13 cellular contexts compared by ENCODE assay signal in the genomic region with DNA sequence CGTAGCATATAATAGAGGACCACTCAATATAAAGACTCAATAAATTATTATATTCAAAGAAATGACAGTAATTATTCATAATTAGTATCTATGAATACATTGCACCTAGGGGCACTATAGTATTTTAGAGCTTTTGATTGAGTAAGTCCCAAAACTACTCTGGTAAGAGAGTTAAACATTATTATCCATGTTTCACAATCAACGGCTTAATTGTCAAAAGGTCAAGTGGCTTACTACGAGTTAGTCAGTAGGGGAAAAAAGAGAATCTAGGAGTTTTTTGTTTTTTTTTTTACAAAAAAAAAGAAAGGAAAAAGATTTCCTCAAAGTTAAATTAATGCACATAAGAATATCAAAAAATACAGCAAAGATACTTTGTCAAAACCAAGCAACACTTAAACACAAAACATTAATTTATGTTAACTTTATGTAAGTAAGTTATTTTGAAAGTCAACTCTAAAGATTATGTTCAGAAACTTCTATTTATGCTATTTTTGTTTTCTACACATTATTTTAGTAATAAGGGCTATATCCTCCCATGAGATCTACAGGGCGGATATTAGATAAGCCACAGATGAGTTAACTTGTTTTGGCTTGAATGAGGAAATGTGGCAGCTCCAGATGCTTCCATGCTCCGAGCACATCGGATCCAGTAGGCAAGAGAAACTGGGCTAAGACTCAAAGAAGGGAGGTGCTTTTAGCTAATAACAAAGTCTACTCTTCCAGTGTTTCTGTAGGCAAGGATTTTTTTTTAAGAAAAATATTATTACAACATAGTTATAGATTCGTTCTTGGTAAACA. TPM values are rescaled to one million over a fixed set of nuclear protein-coding genes. Genes with fewer than 3 reads are reported as not detected.
DNase-seq lines count a peak whose midpoint lies in the region; ATAC-seq, FAIRE-seq and TF ChIP-seq lines count a peak whose summit lies in the region.
"Had no signal": no experiment of that assay in that cellular context is flagged by ENCODE, and none has a peak within 500 bp of the region (broad histone marks: within the 10 kb centered on the region; RNA-seq: fewer than 3 reads in every experiment).

No MANE protein-coding gene starts in this region.

- no peak overlapping the region for H3K4me3 Mint-ChIP-seq in activated naive CD4-positive, alpha-beta T cell treated with anti-CD3 and anti-CD28 coated beads, Interleukin-2, amount 10 ng/mL, durations not matched to agents 7 days and 5 days
- H3K4me3 Mint-ChIP-seq in H9 (no peak overlapping the region), HFFc6 (no peak overlapping the region)
- H3K4me3 Mint-ChIP-seq: activated T-cell treated with anti-CD3 and anti-CD28 coated beads, Interleukin-2, amount 50 U/mL, for 24 hours; stimulated activated naive CD8-positive, alpha-beta T cell treated with anti-CD3 and anti-CD28 coated beads, Interleukin-15, Interleukin-2, amounts not matched to agents 100 ng/mL and 50 ng/mL, for 24 hours had no signal

- H2BK20ac ChIP-seq in IMR-90 (ENCODE audit: low read depth, low read length) (no peak overlapping the region), H9 (ENCODE audit: low read depth, low read length, poor library complexity, severe bottlenecking) (no peak overlapping the region)

- H3K4me2 ChIP-seq in IMR-90 (ENCODE audit: low read depth, low read length) = peak overlapping the region; percentile 40
- no peak overlapping the region for H3K4me2 ChIP-seq in H9 (ENCODE audit: insufficient read depth, insufficient read length, low read length)

- CTCF ChIA-PET in IMR-90 (lab: Yijun Ruan, JAX) = interaction anchor here (0.7 to 0.9 kb wide), 2 partner anchors 24 to 63 kb away, joined by 3 read pairs; no protein-coding TSS in a partner anchor
- CTCF ChIA-PET in activated naive CD4-positive, alpha-beta T cell treated with anti-CD3 and anti-CD28 coated beads, Interleukin-2, amount 10 ng/mL, durations not matched to agents 7 days and 5 days (lab: Charles Lee) = no interaction called here

- H3K79me1 ChIP-seq in IMR-90 (ENCODE audit: low read depth in 1 of 2, low read length in 2 of 2) (no peaks in the 10 kb centered on the region), H9 (ENCODE audit: insufficient read depth, low read depth, low read length, poor library complexity, severe bottlenecking) (no peaks in the 10 kb centered on the region)

- no peak overlapping the region for H2BK120ac ChIP-seq in IMR-90 (ENCODE audit: low read depth, low read length)
- H2BK120ac ChIP-seq in H9 (ENCODE audit: low read depth, low read length, poor library complexity, severe bottlenecking) = no peak overlapping the region

- dilution Hi-C loops in IMR-90 (cut with HindIII; ENCODE audit: low sequenced_read_pairs, unreplicated experiment) = no loop called here

- H4K5ac ChIP-seq in IMR-90 (ENCODE audit: low read depth, low read length) = no peak overlapping the region
- no peak overlapping the region for H4K5ac ChIP-seq in H9 (ENCODE audit: insufficient read length, low read depth, low read length)

- no peak for TF ChIP-seq EP300 in sigmoid colon (IDR thresholded peaks at IDR 0.05)

- H2AK9ac ChIP-seq in IMR-90 (replicated peaks; ENCODE audit: low read depth, low read length, poor library complexity) = no peak overlapping the region

- H3K14ac ChIP-seq in IMR-90 (replicated peaks; ENCODE audit: low read depth, low read length) (no peak overlapping the region), H9 (ENCODE audit: insufficient read depth, low read length) (no peak overlapping the region)

- H3K23ac ChIP-seq in IMR-90 (ENCODE audit: low read depth, low read length) (no peak overlapping the region), H9 (ENCODE audit: insufficient read length, low read depth, low read length) (no peak overlapping the region)

- H3K9me3 ChIP-seq in IMR-90 (ENCODE audit: control insufficient read depth, insufficient read depth, low read length) (no peaks in the 10 kb centered on the region), left ventricle myocardium inferior (replicated peaks) (no peaks in the 10 kb centered on the region), sigmoid colon (no peaks in the 10 kb centered on the region), H9 (ENCODE audit: control insufficient read depth, low read depth, low read length) (no peaks in the 10 kb centered on the region)
- H3K9me3 ChIP-seq: SJCRH30 had no signal

- ATAC-seq in IMR-90 (ENCODE audit: low read depth) = no peak

- no peak overlapping the region for H2BK12ac ChIP-seq in H9 (ENCODE audit: insufficient read length, low read depth, low read length)

- H3K27me3 ChIP-seq in IMR-90 (ENCODE audit: control insufficient read depth, insufficient read depth, low read length) (no peaks in the 10 kb centered on the region), left ventricle myocardium inferior (ENCODE audit: low read depth) (no peaks in the 10 kb centered on the region), sigmoid colon (no peaks in the 10 kb centered on the region), H9 (ENCODE audit: insufficient read depth, low read length) (no peaks in the 10 kb centered on the region)

- H3K27ac ChIP-seq in IMR-90 (ENCODE audit: insufficient read depth, low read length) (no peak overlapping the region), left ventricle myocardium inferior (replicated peaks) (peak overlapping the region; percentile 74), sigmoid colon (peak overlapping the region in 3 of 4 donors; percentile 4 to 50 (median 29)), H9 (ENCODE audit: insufficient read length, low read depth, low read length) (no peak overlapping the region)
- H3K27ac ChIP-seq: SJCRH30 had no signal

- H3K4ac ChIP-seq in IMR-90 (ENCODE audit: low read depth, low read length) (no peak overlapping the region), H9 (ENCODE audit: low read depth, low read length) (no peak overlapping the region)

- H2BK15ac ChIP-seq in IMR-90 (ENCODE audit: low read depth, low read length) (no peak overlapping the region), H9 (ENCODE audit: low read depth, low read length) (no peak overlapping the region)

- POLR2A ChIA-PET in IMR-90 (lab: Charles Lee; ENCODE audit: unreplicated experiment) = no interaction called here

- H3T11ph ChIP-seq in H9 (ENCODE audit: low read length) = no peak overlapping the region

- H3K23me2 ChIP-seq in H9 (ENCODE audit: insufficient read length, low read depth, low read length, poor library complexity, severe bottlenecking) = no peaks in the 10 kb centered on the region

- H4K8ac ChIP-seq in IMR-90 (ENCODE audit: low read depth in 2 of 2, low read length in 2 of 2) (no peak overlapping the region), H9 (replicated peaks; ENCODE audit: insufficient read length, low read depth, low read length) (no peak overlapping the region)

- no peak for TF ChIP-seq RAD21 in IMR-90 (IDR thresholded peaks at IDR 0.05; ENCODE audit: low read length)

- no peaks in the 10 kb centered on the region for H3K79me2 ChIP-seq in H9 (ENCODE audit: insufficient read depth, low read length)

- H2AK5ac ChIP-seq in IMR-90 (ENCODE audit: low read depth, low read length) (no peak overlapping the region), H9 (ENCODE audit: insufficient read length, low read length) (no peak overlapping the region)

- WGBS in IMR-90 (ENCODE audit: extremely low coverage in 2 of 2, insufficient read length in 1 of 2), 2 experiments = no CpG with 5 or more reads among the region's 7 CpGs
- WGBS in sigmoid colon, 2 donors = 61 to 70% methylated on average over 7 of the region's 7 CpGs
- WGBS in H9 (ENCODE audit: extremely low coverage, insufficient read length, low lambda C conversion rate) = no CpG with 5 or more reads among the region's 7 CpGs

- H3K56ac ChIP-seq in IMR-90 (ENCODE audit: extremely low read depth, insufficient read depth, low read length) = no peak overlapping the region
- no peak overlapping the region for H3K56ac ChIP-seq in H9 (ENCODE audit: insufficient read length, low read depth, low read length)

- no peak overlapping the region for H4K91ac ChIP-seq in IMR-90 (ENCODE audit: insufficient read depth, low read depth, low read length)
- H4K91ac ChIP-seq in H9 (ENCODE audit: insufficient read length, low read depth, low read length) = no peak overlapping the region

- H3K4me1 Mint-ChIP-seq in activated naive CD4-positive, alpha-beta T cell treated with anti-CD3 and anti-CD28 coated beads, Interleukin-2, amount 10 ng/mL, durations not matched to agents 7 days and 5 days = no peaks in the 10 kb centered on the region
- no peaks in the 10 kb centered on the region for H3K4me1 Mint-ChIP-seq in H9
- H3K4me1 Mint-ChIP-seq in HFFc6 (ENCODE audit: low read depth) = peaks cover 18% of the 10 kb centered on the region

- H3K27me3 Mint-ChIP-seq in activated naive CD4-positive, alpha-beta T cell treated with anti-CD3 and anti-CD28 coated beads, Interleukin-2, amount 10 ng/mL, durations not matched to agents 7 days and 5 days = peaks cover 22% of the 10 kb centered on the region
- H3K27me3 Mint-ChIP-seq in H9 (ENCODE audit: low read depth) (no peaks in the 10 kb centered on the region), HFFc6 (ENCODE audit: insufficient read depth) (peaks cover 6% of the 10 kb centered on the region; the same call in 1 of the 2 replicates)

- H3K9me1 ChIP-seq in IMR-90 (ENCODE audit: insufficient read depth, low read length) = no peaks in the 10 kb centered on the region

- H3K36me3 ChIP-seq in IMR-90 (ENCODE audit: control insufficient read depth, insufficient read depth, low read length) (no peaks in the 10 kb centered on the region), left ventricle myocardium inferior (no peaks in the 10 kb centered on the region), sigmoid colon (no peaks in the 10 kb centered on the region)
- H3K36me3 ChIP-seq: SJCRH30 had no signal

- H2BK5ac ChIP-seq in IMR-90 (ENCODE audit: low read depth, low read length, poor library complexity, severe bottlenecking) (no peak overlapping the region), H9 (ENCODE audit: insufficient read length, low read length) (no peak overlapping the region)

- H3K4me3 ChIP-seq in IMR-90 (ENCODE audit: insufficient read depth, low read depth, low read length) = no peak overlapping the region
- H3K4me3 ChIP-seq in left ventricle myocardium inferior = peak overlapping the region; percentile 1
- H3K4me3 ChIP-seq in sigmoid colon = no peak overlapping the region
- H3K4me3 ChIP-seq: SJCRH30 had no signal

- H4K20me1 ChIP-seq in IMR-90 (ENCODE audit: insufficient read depth, low read length) (no peaks in the 10 kb centered on the region), H9 (ENCODE audit: control insufficient read depth, insufficient read depth, insufficient read length) (no peaks in the 10 kb centered on the region)

- TF ChIP-seq CTCF in IMR-90 (conservative IDR thresholded peaks at IDR 0.05; ENCODE audit: low read depth, low read length) (no peak), left ventricle myocardium inferior (IDR thresholded peaks at IDR 0.05; ENCODE audit: borderline replicate concordance) (no peak), sigmoid colon (IDR thresholded peaks at IDR 0.05) (no peak), H9 (conservative IDR thresholded peaks at IDR 0.05) (no peak), HFFc6 (IDR thresholded peaks at IDR 0.05) (no peak)

- TF ChIP-seq POLR2A in IMR-90 (IDR thresholded peaks at IDR 0.05; ENCODE audit: low read depth, low read length) (no peak), sigmoid colon (IDR thresholded peaks at IDR 0.05) (no peak)

- DNase-seq in IMR-90 = peak; percentile 40
- DNase-seq in amniotic epithelial cell (ENCODE audit: low read depth) = peak; percentile 66
- no peak for DNase-seq in left ventricle myocardium inferior
- no peak for DNase-seq in sigmoid colon
- DNase-seq in activated naive CD4-positive, alpha-beta T cell treated with anti-CD3 and anti-CD28 coated beads, Interleukin-2, amount 10 ng/mL, durations not matched to agents 7 days and 5 days = no peak
- no peak for DNase-seq in H9
- no peak for DNase-seq in GM19239 (ENCODE audit: insufficient read length, low spot score)
- no peak for DNase-seq in HFFc6
- DNase-seq: activated T-cell treated with anti-CD3 and anti-CD28 coated beads, Interleukin-2, amount 50 U/mL, for 24 hours; Karpas-422; NCI-H226; SJCRH30 had no signal

- H3K18ac ChIP-seq in IMR-90 (ENCODE audit: low read depth, low read length) (0 out of 2 replicates have a peak overlapping the region, but pooled peaks have one; percentile 59), H9 (ENCODE audit: insufficient read length, low read depth, low read length) (no peak overlapping the region)

- H3K4me1 ChIP-seq in IMR-90 (ENCODE audit: control insufficient read depth, insufficient read depth, low read length) (peaks cover 1% of the 10 kb centered on the region; the same call in 1 of the 2 replicates), left ventricle myocardium inferior (peaks cover 17% of the 10 kb centered on the region), sigmoid colon (no peaks in the 10 kb centered on the region), H9 (ENCODE audit: insufficient read depth, low read length) (no peaks in the 10 kb centered on the region)
- H3K4me1 ChIP-seq: SJCRH30 had no signal

- no peak overlapping the region for H2AFZ ChIP-seq in IMR-90 (replicated peaks; ENCODE audit: low read length, poor library complexity)
- no peak overlapping the region for H2AFZ ChIP-seq in H9 (ENCODE audit: low read length)

- in situ Hi-C loops in IMR-90 (cut with MboI; ENCODE audit: low sequenced_read_pairs) = no loop called here

- H3K27ac Mint-ChIP-seq in activated naive CD4-positive, alpha-beta T cell treated with anti-CD3 and anti-CD28 coated beads, Interleukin-2, amount 10 ng/mL, durations not matched to agents 7 days and 5 days = no peak overlapping the region
- H3K27ac Mint-ChIP-seq in H9 (no peak overlapping the region; a peak in 1 of 7 replicates), HFFc6 (no peak overlapping the region)
- H3K27ac Mint-ChIP-seq: activated T-cell treated with anti-CD3 and anti-CD28 coated beads, Interleukin-2, amount 50 U/mL, for 24 hours; stimulated activated naive CD8-positive, alpha-beta T cell treated with anti-CD3 and anti-CD28 coated beads, Interleukin-15, Interleukin-2, amounts not matched to agents 100 ng/mL and 50 ng/mL, for 24 hours had no signal

- no TSS peak for BruUV-seq in IMR-90 (replicated peaks; lab: Mats Ljungman, UMichigan)

- no peaks in the 10 kb centered on the region for H3K36me3 Mint-ChIP-seq in activated naive CD4-positive, alpha-beta T cell treated with anti-CD3 and anti-CD28 coated beads, Interleukin-2, amount 10 ng/mL, durations not matched to agents 7 days and 5 days
- H3K36me3 Mint-ChIP-seq in H9 (ENCODE audit: insufficient read depth in 1 of 3, low read depth in 3 of 3) (peaks cover 0 to 3% (median 0%) of the 10 kb centered on the region in 3 experiments; a peak in 1 of 7 replicates), HFFc6 (ENCODE audit: low read depth) (no peaks in the 10 kb centered on the region; the same call in 1 of the 2 replicates)

- no peak overlapping the region for H3K9ac ChIP-seq in IMR-90 (ENCODE audit: low read depth, low read length)
- H3K9ac ChIP-seq in H9 (ENCODE audit: extremely low read depth, insufficient read length, low read length) = no peak overlapping the region

- FAIRE-seq in GM19239 (lab: Jason Lieb, UNC) = no peak

- no peaks in the 10 kb centered on the region for H3K9me3 Mint-ChIP-seq in activated naive CD4-positive, alpha-beta T cell treated with anti-CD3 and anti-CD28 coated beads, Interleukin-2, amount 10 ng/mL, durations not matched to agents 7 days and 5 days
- H3K9me3 Mint-ChIP-seq in H9 (peaks cover 0 to 4% of the 10 kb centered on the region in 2 experiments; a peak in 2 of 5 replicates), HFFc6 (no peaks in the 10 kb centered on the region)

- intact Hi-C loops in IMR-90 (cut with micrococcal nuclease) = no loop called here
- intact Hi-C loops in left ventricle myocardium inferior (cut with micrococcal nuclease) = no loop called here
- intact Hi-C loops in sigmoid colon (cut with DNase I) = no loop called here

RNA-seq across cellular contexts. Expression of gene LAMC1, which starts 20.2 kb away (rescaled TPM):
- total RNA-seq in IMR-90 (2012; rRNA removed) = 361 and 394 TPM in 2 replicates
- polyA plus RNA-seq in IMR-90 (2012; rRNA removed) = 223 and 249 TPM in 2 replicates
- 90.5 and 125 TPM in 2 replicates for polyA plus RNA-seq in IMR-90 (2012; cell fraction: cytosol; rRNA removed)
- 105 and 251 TPM in 2 replicates for polyA plus RNA-seq in IMR-90 (2012; cell fraction: nucleus; rRNA removed; ENCODE audit: low replicate concordance)
- total RNA-seq in left ventricle myocardium inferior = 84.1 TPM
- 100 to 1,000 TPM; 269 to 542 (median 281) TPM for total RNA-seq in sigmoid colon
- polyA plus RNA-seq in sigmoid colon = 10 to 100 TPM in 2 of 3 donors, 1 to 10 TPM in 1; 3.5 to 28.9 (median 18.0) TPM
- 96.2 and 110 TPM in 2 replicates for total RNA-seq in H9 (2021)
- total RNA-seq in HFFc6 (2021; fragmentation: NEBNext Ultra II Directional; extraction: Animal tissue kit (Norgen Biotek cat#: 25700)) = 100 to 1,000 TPM; 352 to 465 (median 393) TPM

RNA-seq across cellular contexts. Expression of gene SHCBP1L, which starts 50.0 kb away (rescaled TPM):
- total RNA-seq in IMR-90 (2012; rRNA removed) (not detected in 2 replicates), left ventricle myocardium inferior (not detected), sigmoid colon (not detected), H9 (2021) (not detected in 2 replicates)
- polyA plus RNA-seq in IMR-90 (2012; rRNA removed) (not detected in 2 replicates), sigmoid colon (not detected)
- polyA plus RNA-seq in IMR-90 (2012; cell fraction: cytosol; rRNA removed) = not detected in 2 replicates
- not detected in 2 replicates for polyA plus RNA-seq in IMR-90 (2012; cell fraction: nucleus; rRNA removed; ENCODE audit: low replicate concordance)
- not detected for total RNA-seq in HFFc6 (2021; fragmentation: NEBNext Ultra II Directional; extraction: Animal tissue kit (Norgen Biotek cat#: 25700))
- total RNA-seq: SJCRH30 had no signal

Comparison
In these comparisons a context has a peak if more than half of its experiments do, and no peak if none do; other contexts are left out.
1. DNase-seq: peak in IMR-90 (single experiment) and amniotic epithelial cell (single experiment); none in left ventricle myocardium inferior (single experiment), sigmoid colon (single experiment), activated naive CD4-positive, alpha-beta T cell treated with anti-CD3 and anti-CD28 coated beads, Interleukin-2, amount 10 ng/mL, durations not matched to agents 7 days and 5 days (single experiment), H9 (single experiment), GM19239 (single experiment) and HFFc6 (single experiment).
2. H3K27ac ChIP-seq: peak in left ventricle myocardium inferior (single experiment) and sigmoid colon (3 of 4); none in IMR-90 (single experiment) and H9 (single experiment).